In the genomic region with DNA sequence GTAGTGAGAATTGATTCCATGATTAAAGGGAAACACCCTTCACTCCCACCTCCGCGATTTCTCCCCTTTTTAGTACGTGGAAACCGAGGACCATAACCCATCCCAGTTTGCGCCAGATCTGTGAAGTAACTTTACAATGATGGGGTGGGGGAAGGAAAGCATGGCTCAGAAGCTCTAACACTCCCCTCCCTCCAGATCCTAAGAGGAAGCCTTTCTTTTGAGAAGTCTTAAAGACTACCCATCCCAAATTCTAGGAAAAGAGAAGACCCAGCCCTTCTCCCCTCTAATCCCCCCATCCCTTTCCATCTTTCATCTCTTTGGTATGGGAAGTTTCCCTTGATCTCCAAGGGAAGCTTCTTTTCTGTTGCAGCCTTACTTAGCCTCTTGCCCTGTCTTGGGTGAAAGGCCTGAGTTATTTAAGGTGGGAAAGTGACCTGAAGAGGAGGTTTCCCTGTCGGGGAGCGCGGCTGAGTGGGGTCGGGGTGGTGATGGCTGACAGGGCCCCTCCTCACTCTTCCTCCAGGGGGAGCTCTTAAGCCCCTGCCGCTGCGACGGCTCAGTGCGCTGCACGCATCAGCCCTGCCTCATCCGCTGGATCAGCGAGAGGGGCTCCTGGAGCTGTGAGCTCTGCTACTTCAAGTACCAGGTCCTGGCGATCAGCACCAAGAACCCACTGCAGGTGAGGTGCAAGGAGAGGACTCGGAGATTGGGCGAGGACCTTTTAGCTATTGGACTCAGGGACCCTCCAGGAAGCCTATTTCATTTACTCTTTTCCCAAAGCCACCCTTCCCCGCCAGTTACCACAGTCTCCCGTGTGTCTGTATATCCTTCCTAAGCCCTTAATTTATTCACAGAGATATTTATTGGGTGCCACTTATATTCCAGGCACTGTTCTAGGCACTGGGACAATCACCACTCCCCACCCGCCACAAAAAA, we compare ENCODE assay signal across 8 cellular contexts. TPM values are rescaled to one million over a fixed set of nuclear protein-coding genes. Genes with fewer than 3 reads are reported as not detected.
DNase-seq lines count a peak whose midpoint lies in the region; ATAC-seq and TF ChIP-seq lines count a peak whose summit lies in the region.

No MANE protein-coding gene starts in this region.

- peak; percentile 28 for TF ChIP-seq RAD21 in IMR-90 (IDR thresholded peaks at IDR 0.05; ENCODE audit: low read length)

- dilution Hi-C loops in IMR-90 (cut with HindIII; ENCODE audit: low sequenced_read_pairs, unreplicated experiment), result no loop called here

- DNase-seq in GM13977 (ENCODE audit: low spot score), result peak; percentile 90
- DNase-seq in IMR-90, result no peak
- DNase-seq in WTC11 (ENCODE audit: low spot score), result peak; percentile 85
- DNase-seq in central memory CD4-positive, alpha-beta T cell, result peak; percentile 66
- DNase-seq in mucosa of descending colon, result peak; percentile 67 to 81 (median 73)
- DNase-seq in EL, result no peak

- H3K27me3 ChIP-seq in IMR-90 (ENCODE audit: control insufficient read depth, insufficient read depth, low read length) (peaks cover 10% of the 10 kb centered on the region), thymus (ENCODE audit: control insufficient read depth, insufficient read depth) (peaks cover 2% of the 10 kb centered on the region)

- POLR2A ChIA-PET in IMR-90 (lab: Charles Lee; ENCODE audit: unreplicated experiment), result no interaction called here
- POLR2A ChIA-PET in WTC11 (lab: Charles Lee), result interaction anchor here (0.7 to 1.3 kb wide), 2 partner anchors 9 to 12 kb away, joined by 4 to 7 read pairs; partner anchors contain the start of gene TSPAN31

- H4K5ac ChIP-seq in IMR-90 (ENCODE audit: low read depth, low read length), result no peak overlapping the region

- ATAC-seq in IMR-90 (ENCODE audit: low read depth) (no peak), WTC11 (peak; percentile 64), mucosa of descending colon (peak; percentile 21), HG03045 (IDR thresholded peaks at IDR 0.05; ENCODE audit: unreplicated experiment) (no peak)

- H3K27ac Mint-ChIP-seq in WTC11, result no peak overlapping the region

- no peaks in the 10 kb centered on the region for H3K9me3 Mint-ChIP-seq in WTC11

- no peak overlapping the region for H2BK120ac ChIP-seq in IMR-90 (ENCODE audit: low read depth, low read length)

- no peak overlapping the region for H4K91ac ChIP-seq in IMR-90 (ENCODE audit: insufficient read depth, low read depth, low read length)

- intact Hi-C loops in IMR-90 (cut with micrococcal nuclease) (no loop called here), mucosa of descending colon (cut with DNase I, micrococcal nuclease) (no loop called here)

- H3K9me3 ChIP-seq in IMR-90 (ENCODE audit: control insufficient read depth, insufficient read depth, low read length) (no peaks in the 10 kb centered on the region), mucosa of descending colon (no peaks in the 10 kb centered on the region), thymus (ENCODE audit: control insufficient read depth) (no peaks in the 10 kb centered on the region)

- peaks cover 34% of the 10 kb centered on the region for H3K4me1 Mint-ChIP-seq in WTC11

- H3K4me3 Mint-ChIP-seq in WTC11, result peak overlapping the region; percentile 72

- no peak overlapping the region for H2BK20ac ChIP-seq in IMR-90 (ENCODE audit: low read depth, low read length)

- H2BK5ac ChIP-seq in IMR-90 (ENCODE audit: low read depth, low read length, poor library complexity, severe bottlenecking), result no peak overlapping the region

- no peaks in the 10 kb centered on the region; the same call in 1 of the 2 replicates for H4K20me1 ChIP-seq in IMR-90 (ENCODE audit: insufficient read depth, low read length)

- no peak overlapping the region for H3K9ac ChIP-seq in IMR-90 (ENCODE audit: low read depth, low read length)

- H3K27ac ChIP-seq in IMR-90 (ENCODE audit: insufficient read depth, low read length), result no peak overlapping the region
- H3K27ac ChIP-seq in thymus (ENCODE audit: low read depth), result no peak overlapping the region

- no peak overlapping the region for H4K8ac ChIP-seq in IMR-90 (ENCODE audit: low read depth in 2 of 2, low read length in 2 of 2)

- H3K4me3 ChIP-seq in IMR-90 (ENCODE audit: insufficient read depth, low read depth, low read length) (no peak overlapping the region), mucosa of descending colon (no peak overlapping the region), thymus (ENCODE audit: low read length) (peak overlapping the region; percentile 88)

- H2AK5ac ChIP-seq in IMR-90 (ENCODE audit: low read depth, low read length), result no peak overlapping the region

- BruUV-seq in IMR-90 (replicated peaks; lab: Mats Ljungman, UMichigan), result no TSS peak

- no peak overlapping the region for H2AK9ac ChIP-seq in IMR-90 (replicated peaks; ENCODE audit: low read depth, low read length, poor library complexity)

- H3K4me1 ChIP-seq in IMR-90 (ENCODE audit: control insufficient read depth, insufficient read depth, low read length), result peaks cover 3% of the 10 kb centered on the region; the same call in 1 of the 2 replicates
- peaks cover 35% of the 10 kb centered on the region for H3K4me1 ChIP-seq in mucosa of descending colon (ENCODE audit: low read depth)
- H3K4me1 ChIP-seq in thymus (ENCODE audit: control insufficient read depth, insufficient read depth, low read length), result peaks cover 24% of the 10 kb centered on the region

- in situ Hi-C loops in GM13977 (cut with MboI; ENCODE audit: low pct_unique_long_range_greater_than_20kb, low sequenced_read_pairs, unreplicated experiment), result no loop called here
- in situ Hi-C loops in IMR-90 (cut with MboI; ENCODE audit: low sequenced_read_pairs), result no loop called here

- TF ChIP-seq CTCF in GM13977 (IDR thresholded peaks at IDR 0.05; ENCODE audit: extremely low read depth, insufficient read depth, missing control alignments) (peak; percentile 90), IMR-90 (conservative IDR thresholded peaks at IDR 0.05; ENCODE audit: low read depth, low read length) (peak; percentile 56), WTC11 (IDR thresholded peaks at IDR 0.05) (peak; percentile 78), mucosa of descending colon (IDR thresholded peaks at IDR 0.05) (peak; percentile 66)

- peak overlapping the region; percentile 12 for H2AFZ ChIP-seq in IMR-90 (replicated peaks; ENCODE audit: low read length, poor library complexity)

- H2BK15ac ChIP-seq in IMR-90 (ENCODE audit: low read depth, low read length), result no peak overlapping the region

- H3K18ac ChIP-seq in IMR-90 (ENCODE audit: low read depth, low read length), result no peak overlapping the region

- CTCF ChIA-PET in IMR-90 (lab: Yijun Ruan, JAX), result interaction anchor here (0.7 kb wide), 1 partner anchor 186 kb away, joined by 3 read pairs; no protein-coding TSS in a partner anchor
- CTCF ChIA-PET in WTC11 (lab: Charles Lee), result interaction anchor here (0.5 to 2.4 kb wide), 49 partner anchors 10 to 530 kb away, joined by 3 to 80 read pairs (median 5); partner anchors contain the start of genes AGAP2, ARHGEF25, ATP23 and AVIL

- no peak for TF ChIP-seq POLR2A in IMR-90 (IDR thresholded peaks at IDR 0.05; ENCODE audit: low read depth, low read length)

- peak overlapping the region; percentile 35 for H3K4me2 ChIP-seq in IMR-90 (ENCODE audit: low read depth, low read length)

- H3K36me3 ChIP-seq in IMR-90 (ENCODE audit: control insufficient read depth, insufficient read depth, low read length) (peaks cover 9% of the 10 kb centered on the region), mucosa of descending colon (ENCODE audit: low read depth) (no peaks in the 10 kb centered on the region), thymus (ENCODE audit: control insufficient read depth, insufficient read depth) (peaks cover 16% of the 10 kb centered on the region)

- H3K23ac ChIP-seq in IMR-90 (ENCODE audit: low read depth, low read length), result no peak overlapping the region

- H3K27me3 Mint-ChIP-seq in WTC11 (ENCODE audit: low read depth), result peaks cover 84% of the 10 kb centered on the region

- WGBS in IMR-90 (ENCODE audit: extremely low coverage in 2 of 2, insufficient read length in 1 of 2), 2 experiments, result 64% methylated on average over 9 of the region's 22 CpGs; no CpG with 5 or more reads in 1 of the 2 experiments
- WGBS in thymus, result 37% methylated on average over 22 of the region's 22 CpGs

- H3K56ac ChIP-seq in IMR-90 (ENCODE audit: extremely low read depth, insufficient read depth, low read length), result no peak overlapping the region

- no peaks in the 10 kb centered on the region for H3K36me3 Mint-ChIP-seq in WTC11

- no peak overlapping the region for H3K4ac ChIP-seq in IMR-90 (ENCODE audit: low read depth, low read length)

- peaks cover 4% of the 10 kb centered on the region for H3K9me1 ChIP-seq in IMR-90 (ENCODE audit: insufficient read depth, low read length)

- no peak overlapping the region for H3K14ac ChIP-seq in IMR-90 (replicated peaks; ENCODE audit: low read depth, low read length)

- peaks cover 0 to 9% of the 10 kb centered on the region in 2 experiments; a peak in 3 of 4 replicates for H3K79me1 ChIP-seq in IMR-90 (ENCODE audit: low read depth in 1 of 2, low read length in 2 of 2)

RNA-seq across cellular contexts. Expression of gene MARCHF9, which starts 1.8 kb away (rescaled TPM):
- total RNA-seq in IMR-90 (2012; rRNA removed) (1.1 TPM in 2 replicates), WTC11 (2021) (6.2 to 9.6 TPM (median 9.2 TPM) in 3 replicates), mucosa of descending colon (10 to 100 TPM; 10.5 to 15.1 (median 11.7) TPM)
- polyA plus RNA-seq in IMR-90 (2012; rRNA removed) (4.7 and 5.4 TPM in 2 replicates), thymus (54.9 TPM)
- polyA plus RNA-seq in IMR-90 (2012; cell fraction: cytosol; rRNA removed), result 3.6 and 5.6 TPM in 2 replicates
- 8.1 and 11.9 TPM in 2 replicates for polyA plus RNA-seq in IMR-90 (2012; cell fraction: nucleus; rRNA removed; ENCODE audit: low replicate concordance)

RNA-seq across cellular contexts. Expression of gene CDK4, which starts 4.6 kb away (rescaled TPM):
- total RNA-seq in IMR-90 (2012; rRNA removed), result 239 and 297 TPM in 2 replicates
- polyA plus RNA-seq in IMR-90 (2012; rRNA removed), result 252 and 261 TPM in 2 replicates
- polyA plus RNA-seq in IMR-90 (2012; cell fraction: cytosol; rRNA removed), result 201 and 295 TPM in 2 replicates
- polyA plus RNA-seq in IMR-90 (2012; cell fraction: nucleus; rRNA removed; ENCODE audit: low replicate concordance), result 85.8 and 86.8 TPM in 2 replicates
- total RNA-seq in WTC11 (2021), result 125 to 152 TPM (median 145 TPM) in 3 replicates
- total RNA-seq in mucosa of descending colon, result 10 to 100 TPM; 41.4 to 62.7 (median 60.2) TPM
- 38.5 TPM for polyA plus RNA-seq in thymus

RNA-seq across cellular contexts. Expression of gene CYP27B1, which starts 10.2 kb away (rescaled TPM):
- total RNA-seq in IMR-90 (2012; rRNA removed) (0.36 and 0.56 TPM in 2 replicates), WTC11 (2021) (2.1 to 3.2 TPM (median 2.8 TPM) in 3 replicates), mucosa of descending colon (1 to 10 TPM; 1.2 to 2.1 (median 1.4) TPM)
- polyA plus RNA-seq in IMR-90 (2012; rRNA removed) (0.80 and 1.3 TPM in 2 replicates), thymus (0.82 TPM)
- 0.38 and 0.49 TPM in 2 replicates for polyA plus RNA-seq in IMR-90 (2012; cell fraction: cytosol; rRNA removed)
- 10.4 and 13.8 TPM in 2 replicates for polyA plus RNA-seq in IMR-90 (2012; cell fraction: nucleus; rRNA removed; ENCODE audit: low replicate concordance)

RNA-seq across cellular contexts. Expression of gene TSPAN31, which starts 11.8 kb away (rescaled TPM):
- total RNA-seq in IMR-90 (2012; rRNA removed) (51.1 and 71.2 TPM in 2 replicates), WTC11 (2021) (9.9 to 18.6 TPM (median 18.4 TPM) in 3 replicates), mucosa of descending colon (10 to 100 TPM; 29.2 to 39.8 (median 30.5) TPM)
- polyA plus RNA-seq in IMR-90 (2012; rRNA removed) (9.9 and 12.3 TPM in 2 replicates), thymus (31.4 TPM)
- polyA plus RNA-seq in IMR-90 (2012; cell fraction: cytosol; rRNA removed), result 22.4 and 46.8 TPM in 2 replicates
- 23.3 and 27.2 TPM in 2 replicates for polyA plus RNA-seq in IMR-90 (2012; cell fraction: nucleus; rRNA removed; ENCODE audit: low replicate concordance)

RNA-seq across cellular contexts. Expression of gene METTL1, which starts 15.2 kb away (rescaled TPM):
- total RNA-seq in IMR-90 (2012; rRNA removed) (10.8 and 12.4 TPM in 2 replicates), WTC11 (2021) (25.5 to 31.7 TPM (median 28.6 TPM) in 3 replicates), mucosa of descending colon (10 to 100 TPM; 10.1 to 15.3 (median 10.6) TPM)
- polyA plus RNA-seq in IMR-90 (2012; rRNA removed) (27.5 and 31.4 TPM in 2 replicates), thymus (12.9 TPM)
- polyA plus RNA-seq in IMR-90 (2012; cell fraction: cytosol; rRNA removed), result 10.0 and 20.0 TPM in 2 replicates
- 31.9 and 38.5 TPM in 2 replicates for polyA plus RNA-seq in IMR-90 (2012; cell fraction: nucleus; rRNA removed; ENCODE audit: low replicate concordance)

Comparison
In these comparisons a context has a peak if more than half of its experiments do, and no peak if none do; other contexts are left out.
1. DNase-seq: peak in GM13977 (single experiment), WTC11 (single experiment), central memory CD4-positive, alpha-beta T cell (single experiment) and mucosa of descending colon (3 of 3); none in IMR-90 (single experiment) and EL (single experiment).
2. ATAC-seq: peak in WTC11 (single experiment) and mucosa of descending colon (single experiment); none in IMR-90 (single experiment) and HG03045 (single experiment).
3. Peak in every context shown above with its lines, with median percentiles within 50 percentile points of each other: CTCF ChIP-seq.